In genomic region chr2:164314148-164314547, GRCh38 we compare ENCODE assay signal across 14 cellular contexts.
DNase-seq lines count a peak whose midpoint lies in the region; TF ChIP-seq lines count a peak whose summit lies in the region.
"Had no signal": no experiment of that assay in that cellular context is flagged by ENCODE, and none has a peak within 500 bp of the region (broad histone marks: within the 10 kb centered on the region; RNA-seq: fewer than 3 reads in every experiment).

No MANE protein-coding gene starts in this region.

- no peaks in the 10 kb centered on the region for H3K4me1 ChIP-seq in liver (ENCODE audit: control insufficient read depth in 4 of 4, insufficient read depth in 4 of 4, low read length in 3 of 4)
- H3K4me1 ChIP-seq: BE2C had no signal

- no peaks in the 10 kb centered on the region for H3K27me3 ChIP-seq in liver (ENCODE audit: control insufficient read depth in 4 of 4, insufficient read depth in 4 of 4, low read length in 3 of 4)
- H3K27me3 ChIP-seq: BE2C had no signal

- DNase-seq in AG08396 (ENCODE audit: low spot score) = peak; percentile 4
- DNase-seq in LNCaP clone FGC (ENCODE audit: low read depth) = peak; percentile 51
- peak; percentile 72 for DNase-seq in astrocyte of the hippocampus (ENCODE audit: low read depth, low spot score)
- DNase-seq in coronary artery (ENCODE audit: low spot score) = no peak
- DNase-seq in RWPE1 (ENCODE audit: low spot score) = no peak
- DNase-seq in NCI-H524 (lab: John Stamatoyannopoulos, UW) = no peak
- no peak for DNase-seq in NCI-H146 treated with DMSO at 0.1 percent for 48 hours (lab: John Stamatoyannopoulos, UW; ENCODE audit: unreplicated experiment)
- DNase-seq: activated CD8-positive, alpha-beta memory T cell treated with anti-CD3 and anti-CD28 coated beads for 24 hours; aorta; BE2C; foreskin fibroblast; NCI-H526 treated with DMSO at 0.1 percent for 48 hours; stimulated activated naive B cell treated with anti-CD40 and anti-IgM and Interleukin-4, amounts not matched to agents 10 μg/mL and 1 μg/mL and 100 μg/mL, for 72 hours had no signal

- CTCF ChIA-PET in RWPE1 (lab: Yijun Ruan, JAX) = no interaction called here

- no peak overlapping the region for H3K9ac ChIP-seq in liver (ENCODE audit: low read depth in 1 of 2, low read length in 2 of 2)

- POLR2A ChIA-PET in RWPE1 (lab: Yijun Ruan, JAX; ENCODE audit: low non-redundant PET) = no interaction called here

- H3K4me3 ChIP-seq in LNCaP clone FGC (ENCODE audit: low read depth, low read length) = no peak overlapping the region
- no peak overlapping the region for H3K4me3 ChIP-seq in liver (ENCODE audit: low read depth in 1 of 3, low read length in 3 of 3)
- no peak overlapping the region for H3K4me3 ChIP-seq in coronary artery

- TF ChIP-seq RAD21 in liver (IDR thresholded peaks at IDR 0.05) = no peak

- 44% methylated on average over 4 of the region's 4 CpGs for WGBS in liver

- no peaks in the 10 kb centered on the region for H3K36me3 ChIP-seq in liver (ENCODE audit: control insufficient read depth in 4 of 4, insufficient read depth in 3 of 4, low read depth in 1 of 4, low read length in 3 of 4)
- H3K36me3 ChIP-seq: BE2C had no signal

- H3K27ac ChIP-seq in liver (ENCODE audit: low read depth in 1 of 2, low read length in 2 of 2) (no peak overlapping the region), coronary artery (no peak overlapping the region), RWPE1 (no peak overlapping the region)

- no peaks in the 10 kb centered on the region for H3K9me3 ChIP-seq in liver (ENCODE audit: control insufficient read depth in 4 of 4, low read length in 3 of 4)
- H3K9me3 ChIP-seq: BE2C had no signal

- no peak for TF ChIP-seq CTCF in LNCaP clone FGC (IDR thresholded peaks at IDR 0.05; ENCODE audit: control insufficient read depth, extremely low read depth, insufficient read depth)
- no peak for TF ChIP-seq CTCF in liver (IDR thresholded peaks at IDR 0.05; ENCODE audit: low read depth, low read length, missing input control)
- TF ChIP-seq CTCF in coronary artery (IDR thresholded peaks at IDR 0.05) = no peak
- TF ChIP-seq CTCF in RWPE1 (conservative IDR thresholded peaks at IDR 0.05; ENCODE audit: low read depth) = no peak

TF ChIP-seq in liver, 16 proteins besides CTCF, POLR2A, EP300 and RAD21:
- no peak for TF ChIP-seq HNF4G (IDR thresholded peaks at IDR 0.05)
- TF ChIP-seq NR2F2 (IDR thresholded peaks at IDR 0.05) = peak; percentile 35
- TF ChIP-seq RXRA (IDR thresholded peaks at IDR 0.05) = peak in 1 of 2 donors; percentile 24

Comparison
In these comparisons a context has a peak if more than half of its experiments do, and no peak if none do; other contexts are left out.
1. DNase-seq: peak in AG08396 (single experiment), LNCaP clone FGC (single experiment) and astrocyte of the hippocampus (single experiment); none in coronary artery (single experiment), RWPE1 (single experiment), NCI-H524 (0 of 2) and NCI-H146 treated with DMSO at 0.1 percent for 48 hours (single experiment).